10 cellular contexts compared by ENCODE assay signal in genomic region chr5:119074419-119074818, GRCh38. TPM values are rescaled to one million over a fixed set of nuclear protein-coding genes. Genes with fewer than 3 reads are reported as not detected.
A peak's percentile ranks its signal among the peaks of the same experiment; 100 is the strongest.
DNase-seq lines count a peak whose midpoint lies in the region; ATAC-seq and TF ChIP-seq lines count a peak whose summit lies in the region.
"Had no signal": no experiment of that assay in that cellular context is flagged by ENCODE, and none has a peak within 500 bp of the region (broad histone marks: within the 10 kb centered on the region; RNA-seq: fewer than 3 reads in every experiment).

No MANE protein-coding gene starts in this region.

- no peaks in the 10 kb centered on the region for H3K27me3 Mint-ChIP-seq in activated T-cell treated with anti-CD3 and anti-CD28 coated beads, Interleukin-2, amount 50 U/mL, for 24 hours

- no peak overlapping the region for H2AFZ ChIP-seq in OCI-LY1 (ENCODE audit: low read length)

- H3K4me3 ChIP-seq in OCI-LY1 (ENCODE audit: low read depth, low read length, poor library complexity, severe bottlenecking) (peak overlapping the region; percentile 76), spleen (peak overlapping the region in 2 of 8 donors; percentile 67 to 88), psoas muscle (no peak overlapping the region)

- peak overlapping the region; percentile 88 for H3K27ac ChIP-seq in OCI-LY1 (ENCODE audit: low read depth, low read length, poor library complexity, severe bottlenecking)
- peak overlapping the region; percentile 19 to 99 (median 77) for H3K27ac ChIP-seq in spleen
- H3K27ac ChIP-seq in psoas muscle, result no peak overlapping the region

- H3K9ac ChIP-seq in OCI-LY1 (ENCODE audit: low read length), result peak overlapping the region; percentile 69

- TF ChIP-seq CTCF in OCI-LY1 (IDR thresholded peaks at IDR 0.05; ENCODE audit: low read length) (no peak), spleen (IDR thresholded peaks at IDR 0.05 in 8 of 11, conservative IDR thresholded peaks at IDR 0.05 in 3 of 11) (no peak), psoas muscle (IDR thresholded peaks at IDR 0.05) (no peak)

- no peak for DNase-seq in activated T-cell treated with anti-CD3 and anti-CD28 coated beads, Interleukin-2, amount 50 U/mL, for 24 hours
- DNase-seq in activated T-cell treated with anti-CD3 and anti-CD28 coated beads for 4 hours, result no peak
- no peak for DNase-seq in spleen
- no peak for DNase-seq in psoas muscle
- no peak for DNase-seq in GM03348 (ENCODE audit: low spot score)
- no peak for DNase-seq in hippocampal formation (lab: John Stamatoyannopoulos, UW)
- DNase-seq: activated CD4-positive, alpha-beta T cell treated with anti-CD3 and anti-CD28 coated beads for 48 hours; cortex of kidney had no signal

- intact Hi-C loops in spleen (cut with DNase I; ENCODE audit: low total_unique reads) (no loop called here), psoas muscle (cut with DNase I) (loop anchor here in 1 of 2 donors (5.0 kb wide), 2 partner anchors 87 to 193 kb away; partner anchors contain the start of gene DTWD2)

- H3K4me1 Mint-ChIP-seq in activated T-cell treated with anti-CD3 and anti-CD28 coated beads, Interleukin-2, amount 50 U/mL, for 24 hours (ENCODE audit: low read depth), result peaks cover 64% of the 10 kb centered on the region

- peak overlapping the region; percentile 9 for H3K4me3 Mint-ChIP-seq in activated T-cell treated with anti-CD3 and anti-CD28 coated beads, Interleukin-2, amount 50 U/mL, for 24 hours

- peak overlapping the region; percentile 58 for H3K27ac Mint-ChIP-seq in activated T-cell treated with anti-CD3 and anti-CD28 coated beads, Interleukin-2, amount 50 U/mL, for 24 hours

- 47 to 64% (median 61%) methylated on average over 3 of the region's 3 CpGs for WGBS in spleen, 5 donors
- WGBS in psoas muscle, 3 donors, result 88 to 92% (median 90%) methylated on average over 3 of the region's 3 CpGs

- TF ChIP-seq POLR2A in spleen (IDR thresholded peaks at IDR 0.05), result no peak

- peaks cover 77% of the 10 kb centered on the region for H3K79me2 ChIP-seq in OCI-LY1 (ENCODE audit: insufficient read depth, low read length)

- peak overlapping the region; percentile 85 for H3K4me2 ChIP-seq in OCI-LY1 (ENCODE audit: low read length)

- H3K9me3 ChIP-seq in OCI-LY1 (ENCODE audit: low read length), result no peaks in the 10 kb centered on the region
- H3K9me3 ChIP-seq in spleen, result no peaks in the 10 kb centered on the region
- no peaks in the 10 kb centered on the region for H3K9me3 ChIP-seq in psoas muscle

- no peaks in the 10 kb centered on the region for H3K9me3 Mint-ChIP-seq in activated T-cell treated with anti-CD3 and anti-CD28 coated beads, Interleukin-2, amount 50 U/mL, for 24 hours

- no peaks in the 10 kb centered on the region for H4K20me1 ChIP-seq in OCI-LY1 (ENCODE audit: insufficient read depth, low read length)

- H3K27me3 ChIP-seq in OCI-LY1 (ENCODE audit: insufficient read depth, low read length) (no peaks in the 10 kb centered on the region), spleen (replicated peaks in 1 of 7) (no peaks in the 10 kb centered on the region), psoas muscle (ENCODE audit: insufficient read depth in 3 of 3, low read length in 2 of 3) (no peaks in the 10 kb centered on the region)

- H3F3A ChIP-seq in OCI-LY1 (ENCODE audit: insufficient read depth, low read length), result no peaks in the 10 kb centered on the region

- no peaks in the 10 kb centered on the region for H3K9me2 ChIP-seq in OCI-LY1 (ENCODE audit: low read depth, low read length)

- H3K36me3 ChIP-seq in OCI-LY1 (ENCODE audit: insufficient read depth, low read length) (no peaks in the 10 kb centered on the region), spleen (no peaks in the 10 kb centered on the region), psoas muscle (ENCODE audit: insufficient read depth in 1 of 2, low read depth in 1 of 2) (no peaks in the 10 kb centered on the region)

- H3K4me1 ChIP-seq in OCI-LY1 (ENCODE audit: insufficient read depth, low read length, severe bottlenecking) (peaks cover 78% of the 10 kb centered on the region), spleen (peaks cover 49 to 90% (median 77%) of the 10 kb centered on the region in 6 donors), psoas muscle (peaks cover 46% of the 10 kb centered on the region)

- peak; percentile 16 for ATAC-seq in HG02885 (IDR thresholded peaks at IDR 0.05; ENCODE audit: poor library complexity, unreplicated experiment)
- no peak for ATAC-seq in psoas muscle

- H3K36me3 Mint-ChIP-seq in activated T-cell treated with anti-CD3 and anti-CD28 coated beads, Interleukin-2, amount 50 U/mL, for 24 hours (ENCODE audit: low read depth), result peaks cover 11% of the 10 kb centered on the region

RNA-seq across cellular contexts. Expression of gene DMXL1, which starts 3.5 kb away (rescaled TPM):
- total RNA-seq in spleen (10 to 100 TPM; 64.3 to 89.9 (median 75.9) TPM), psoas muscle (10 to 100 TPM; 15.7 to 21.7 (median 18.3) TPM)
- polyA plus RNA-seq in spleen (10 to 100 TPM; 19.3 to 27.3 (median 22.5) TPM), psoas muscle (1 to 10 TPM; 5.1 to 8.6 (median 6.0) TPM)
